Comparison of ENCODE assay signal across 24 cellular contexts in the genomic region with DNA sequence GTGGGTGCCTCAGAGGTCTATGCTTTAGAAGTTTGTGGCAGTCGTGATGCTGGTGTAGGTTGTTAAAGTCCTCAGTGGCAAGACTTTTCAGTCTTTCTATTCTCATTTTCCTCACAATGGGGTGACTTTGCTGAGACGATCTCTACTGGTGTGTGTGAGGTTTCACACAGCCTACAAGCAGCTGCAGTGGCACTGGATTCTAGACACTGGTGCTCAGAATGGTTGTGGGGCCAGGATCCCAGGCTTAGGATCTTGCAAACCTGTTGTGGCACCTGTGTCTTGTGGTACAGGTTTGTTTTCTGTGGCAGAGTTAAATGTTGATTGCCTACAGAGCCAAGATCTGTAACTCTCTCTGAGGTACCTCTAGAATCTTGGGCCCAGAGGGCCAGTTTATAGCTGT.
"Had no signal": no experiment of that assay in that cellular context is flagged by ENCODE, and none has a peak within 500 bp of the region (broad histone marks: within the 10 kb centered on the region; RNA-seq: fewer than 3 reads in every experiment).

No MANE protein-coding gene starts in this region.

- DNase-seq: Karpas-422, KBM-7, MM.1S, NCI-H1105, NCI-H1417, NCI-H1436 treated with DMSO at 0.1 percent for 48 hours, NCI-H1694, NCI-H187 treated with DMSO at 0.1 percent for 48 hours, NCI-H2029 treated with DMSO at 0.1 percent for 48 hours, NCI-H2171 treated with DMSO at 0.1 percent for 48 hours, NCI-H345, NCI-H446 treated with DMSO at 0.1 percent for 48 hours, NCI-H510A treated with DMSO at 0.1 percent for 48 hours, NCI-H526, NCI-H82, PC-3, SHP77, SK-N-SH, SW 1271, T-cell had no signal

- H3K27ac Mint-ChIP-seq: T-cell had no signal

- H3K4me1 Mint-ChIP-seq: IgD-negative memory B cell had no signal

- H3K4me3 Mint-ChIP-seq: IgD-negative memory B cell, T-cell had no signal

- H3K27ac ChIP-seq: HL-60, RWPE1 had no signal

- H3K9ac ChIP-seq: SK-N-SH had no signal

- H3K36me3 Mint-ChIP-seq: IgD-negative memory B cell, T-cell had no signal

- H3K9me3 ChIP-seq: SK-N-SH had no signal

- ATAC-seq: Panc1, PC-3, T-cell had no signal

- H3K4me2 ChIP-seq: SK-N-SH had no signal
